Comparison of ENCODE assay signal across 29 cellular contexts in the genomic region with DNA sequence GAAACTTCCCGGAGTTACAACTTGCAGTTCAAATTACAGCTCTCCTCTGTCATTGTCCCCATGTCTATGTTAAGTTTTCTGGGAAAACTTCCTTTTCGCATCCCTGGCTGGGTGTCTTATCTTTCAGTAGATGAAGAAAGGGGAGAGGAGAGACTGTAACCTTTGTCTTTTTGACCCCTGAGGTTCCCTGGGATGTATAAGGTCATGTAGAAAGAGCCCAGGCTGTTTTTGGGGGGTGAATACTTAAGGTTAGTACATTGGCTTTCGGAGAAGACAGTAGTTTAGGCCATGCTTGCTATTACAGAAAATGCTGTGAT. TPM values are rescaled to one million over a fixed set of nuclear protein-coding genes. Genes with fewer than 3 reads are reported as not detected.
DNase-seq lines count a peak whose midpoint lies in the region; ATAC-seq, FAIRE-seq and TF ChIP-seq lines count a peak whose summit lies in the region.
"Had no signal": no experiment of that assay in that cellular context is flagged by ENCODE, and none has a peak within 500 bp of the region (broad histone marks: within the 10 kb centered on the region; RNA-seq: fewer than 3 reads in every experiment).

No MANE protein-coding gene starts in this region.

- no peak overlapping the region for H3K14ac ChIP-seq in H1 (ENCODE audit: insufficient read length)

- peak overlapping the region; percentile 62 to 66; a peak in 3 of 4 replicates for H3K4me2 ChIP-seq in H1 (ENCODE audit: insufficient read depth in 1 of 2, low read depth in 2 of 2, low read length in 2 of 2)

- H2BK12ac ChIP-seq in H1 (ENCODE audit: low read depth, low read length): peak overlapping the region; percentile 89

- H4K91ac ChIP-seq in H1 (replicated peaks; ENCODE audit: insufficient read length, low read length): peak overlapping the region; percentile 75

- FAIRE-seq in H1 (lab: Jason Lieb, UNC): peak; percentile 62

- 0 out of 2 replicates have a peak overlapping the region, but pooled peaks have one; percentile 77 for H2AK5ac ChIP-seq in H1 (ENCODE audit: low read depth, low read length)

- intact Hi-C loops in activated naive CD4-positive, alpha-beta T cell treated with anti-CD3 and anti-CD28 coated beads for 36 hours (cut with micrococcal nuclease): no loop called here

- no peak overlapping the region for H3K4ac ChIP-seq in H1 (replicated peaks; ENCODE audit: insufficient read length, low read depth, low read length)

- DNase-seq in activated naive CD4-positive, alpha-beta T cell treated with anti-CD3 and anti-CD28 coated beads for 36 hours: no peak
- no peak for DNase-seq in activated naive CD4-positive, alpha-beta T cell (lab: John Stamatoyannopoulos, UW)
- DNase-seq in H1 (ENCODE audit: low read depth in 1 of 2, low spot score in 2 of 2) (no peak), mesothelial cell of epicardium (ENCODE audit: low spot score in 2 of 2, unreplicated experiment in 2 of 2) (no peak), immature natural killer cell (no peak), SKM-1 treated with dmso at 0.1 percent for 144 hours (lab: John Stamatoyannopoulos, UW; ENCODE audit: unreplicated experiment) (no peak), NCI-H2107 treated with DMSO at 0.1 percent for 48 hours (lab: John Stamatoyannopoulos, UW; ENCODE audit: unreplicated experiment) (no peak)
- DNase-seq in activated CD8-positive, alpha-beta memory T cell treated with anti-CD3 and anti-CD28 coated beads, Interleukin-2, amount 10 ng/mL, durations not matched to agents 7 days and 5 days: no peak
- DNase-seq: 8988T; activated B cell treated with CpG ODN at 0.5 μM for 24 hours; anterior cingulate cortex; colonic mucosa; DMS153; foreskin fibroblast; head of caudate nucleus; left colon; NCI-H2171 treated with DMSO at 0.1 percent for 48 hours; NCI-H524 treated with DMSO at 0.1 percent for 48 hours; Peyer's patch; posterior cingulate gyrus; right cardiac atrium; SHP77 treated with DMSO at 0.1 percent for 48 hours; spleen; stimulated activated CD4-positive, alpha-beta T cell treated with anti-CD3 and anti-CD28 coated beads, Interleukin-2, amount 100 ng/mL, for 48 hours; SW 1271 had no signal

- no peak for TF ChIP-seq RAD21 in H1 (IDR thresholded peaks at IDR 0.05 in 1 of 2, conservative IDR thresholded peaks at IDR 0.05 in 1 of 2; ENCODE audit: low read depth in 2 of 2, low read length in 2 of 2)

- H3K36me3 Mint-ChIP-seq in activated naive CD4-positive, alpha-beta T cell treated with anti-CD3 and anti-CD28 coated beads for 36 hours (ENCODE audit: low read depth): peaks cover 4% of the 10 kb centered on the region
- H3K36me3 Mint-ChIP-seq in mesothelial cell of epicardium: no peaks in the 10 kb centered on the region
- H3K36me3 Mint-ChIP-seq in immature natural killer cell: no peaks in the 10 kb centered on the region
- H3K36me3 Mint-ChIP-seq in activated CD8-positive, alpha-beta memory T cell treated with anti-CD3 and anti-CD28 coated beads, Interleukin-2, amount 10 ng/mL, durations not matched to agents 7 days and 5 days: peaks cover under 1% of the 10 kb centered on the region
- H3K36me3 Mint-ChIP-seq: memory B cell had no signal

- 30% methylated on average over 3 of the region's 3 CpGs; no CpG with 5 or more reads in 1 of the 2 experiments for WGBS in H1 (ENCODE audit: extremely low coverage in 1 of 2, insufficient coverage in 1 of 2, insufficient read length in 1 of 2, insufficient replicate concordance in 2 of 2, low coverage in 1 of 2, low lambda C conversion rate in 2 of 2, missing lambda C conversion rate in 1 of 2), 2 experiments

- H3K79me2 ChIP-seq in H1 (ENCODE audit: control insufficient read depth in 1 of 2, insufficient read depth in 2 of 2, low read length in 2 of 2): peaks cover 0 to 54% of the 10 kb centered on the region in 2 experiments; a peak in 2 of 4 replicates

- peak overlapping the region; percentile 18; the same call in 1 of the 2 replicates for H2BK5ac ChIP-seq in H1 (ENCODE audit: low read depth, low read length)

- no peak overlapping the region for H3K23ac ChIP-seq in H1 (ENCODE audit: insufficient read length)

- no peaks in the 10 kb centered on the region for H3K9me3 Mint-ChIP-seq in activated naive CD4-positive, alpha-beta T cell treated with anti-CD3 and anti-CD28 coated beads for 36 hours
- H3K9me3 Mint-ChIP-seq in mesothelial cell of epicardium (no peaks in the 10 kb centered on the region), immature natural killer cell (no peaks in the 10 kb centered on the region)
- H3K9me3 Mint-ChIP-seq in activated CD8-positive, alpha-beta memory T cell treated with anti-CD3 and anti-CD28 coated beads, Interleukin-2, amount 10 ng/mL, durations not matched to agents 7 days and 5 days (ENCODE audit: low read depth): no peaks in the 10 kb centered on the region
- H3K9me3 Mint-ChIP-seq: activated B cell treated with CpG ODN at 0.5 μM for 24 hours; activated naive CD4-positive, alpha-beta T cell treated with anti-CD3 and anti-CD28 coated beads, Interleukin-2, amount 50 U/mL, for 72 hours; activated T-helper 1 cell treated with anti-CD3 and anti-CD28 coated beads, Interleukin-12 subunit alpha, Interleukin-12 subunit beta, Interleukin-2, Interleukin-4 antibody, amounts not matched to agents 30 ng/mL and 10 ng/mL and 1 ng/mL, durations not matched to agents 14 hours and 24 hours and 36 hours; memory B cell had no signal

- no peak for TF ChIP-seq EP300 in H1 (IDR thresholded peaks at IDR 0.05; ENCODE audit: borderline replicate concordance in 1 of 2, low read depth in 2 of 2, low read length in 2 of 2)

- H3K4me3 Mint-ChIP-seq in activated naive CD4-positive, alpha-beta T cell treated with anti-CD3 and anti-CD28 coated beads for 36 hours: no peak overlapping the region
- H3K4me3 Mint-ChIP-seq in mesothelial cell of epicardium (no peak overlapping the region), immature natural killer cell (peak overlapping the region in 1 of 5 donors; percentile 47)
- H3K4me3 Mint-ChIP-seq in activated CD8-positive, alpha-beta memory T cell treated with anti-CD3 and anti-CD28 coated beads, Interleukin-2, amount 10 ng/mL, durations not matched to agents 7 days and 5 days: no peak overlapping the region
- H3K4me3 Mint-ChIP-seq: activated B cell treated with CpG ODN at 0.5 μM for 24 hours; activated T-helper 1 cell treated with anti-CD3 and anti-CD28 coated beads, Interleukin-12 subunit alpha, Interleukin-12 subunit beta, Interleukin-2, Interleukin-4 antibody, amounts not matched to agents 30 ng/mL and 10 ng/mL and 1 ng/mL, durations not matched to agents 14 hours and 24 hours and 36 hours; memory B cell had no signal

- no peak overlapping the region for H4K8ac ChIP-seq in H1 (ENCODE audit: extremely low read depth, insufficient read depth, low read length)

- CTCF ChIA-PET in activated naive CD4-positive, alpha-beta T cell treated with anti-CD3 and anti-CD28 coated beads for 36 hours (lab: Charles Lee): no interaction called here
- CTCF ChIA-PET in H1 (lab: Charles Lee; ENCODE audit: partially characterized antibody): interaction anchor here (1.2 to 1.6 kb wide), 2 partner anchors 10 to 594 kb away, joined by 4 read pairs; no protein-coding TSS in a partner anchor
- CTCF ChIA-PET in activated CD8-positive, alpha-beta memory T cell treated with anti-CD3 and anti-CD28 coated beads, Interleukin-2, amount 10 ng/mL, durations not matched to agents 7 days and 5 days (lab: Charles Lee): no interaction called here

- no peak overlapping the region for H2BK120ac ChIP-seq in H1 (replicated peaks; ENCODE audit: low read depth, low read length)

- H3K23me2 ChIP-seq in H1 (ENCODE audit: low read depth, low read length): peaks cover 4% of the 10 kb centered on the region; the same call in 1 of the 2 replicates

- H3K9ac ChIP-seq in H1 (replicated peaks in 1 of 4; ENCODE audit: extremely low read depth in 1 of 4, low read depth in 3 of 4, low read length in 3 of 4): peak overlapping the region in 1 of 4 experiments; percentile 10; a peak in 1 of 7 replicates

- H3K9me3 ChIP-seq in H1 (ENCODE audit: insufficient read depth in 2 of 2, low read depth in 1 of 2, low read length in 1 of 2): no peaks in the 10 kb centered on the region
- H3K9me3 ChIP-seq: colonic mucosa, Peyer's patch, spleen had no signal

- H4K20me1 ChIP-seq in H1 (replicated peaks in 1 of 2; ENCODE audit: control insufficient read depth in 1 of 2, insufficient read depth in 2 of 2, low read length in 2 of 2): no peaks in the 10 kb centered on the region

- H3K56ac ChIP-seq in H1 (replicated peaks; ENCODE audit: insufficient read length, low read depth, low read length): no peak overlapping the region

- no peak for TF ChIP-seq POLR2A in H1 (IDR thresholded peaks at IDR 0.05; ENCODE audit: control extremely low read depth in 1 of 2, low read depth in 2 of 2, low read length in 2 of 2)

- no peaks in the 10 kb centered on the region for H3K79me1 ChIP-seq in H1 (ENCODE audit: low read depth, low read length)

- no peak overlapping the region for H3K27ac ChIP-seq in H1 (ENCODE audit: low read depth, low read length)
- H3K27ac ChIP-seq: colonic mucosa, spleen had no signal

- H3K27ac Mint-ChIP-seq in activated naive CD4-positive, alpha-beta T cell treated with anti-CD3 and anti-CD28 coated beads for 36 hours: peak overlapping the region; percentile 28
- H3K27ac Mint-ChIP-seq in mesothelial cell of epicardium (peak overlapping the region; percentile 25), immature natural killer cell (peak overlapping the region in 2 of 6 donors; percentile 26 to 83)
- H3K27ac Mint-ChIP-seq in activated CD8-positive, alpha-beta memory T cell treated with anti-CD3 and anti-CD28 coated beads, Interleukin-2, amount 10 ng/mL, durations not matched to agents 7 days and 5 days: no peak overlapping the region
- H3K27ac Mint-ChIP-seq: activated B cell treated with CpG ODN at 0.5 μM for 24 hours; activated T-helper 1 cell treated with anti-CD3 and anti-CD28 coated beads, Interleukin-12 subunit alpha, Interleukin-12 subunit beta, Interleukin-2, Interleukin-4 antibody, amounts not matched to agents 30 ng/mL and 10 ng/mL and 1 ng/mL, durations not matched to agents 14 hours and 24 hours and 36 hours; memory B cell had no signal

- no peak overlapping the region for H4K5ac ChIP-seq in H1 (ENCODE audit: insufficient read length, low read depth, low read length)

- peak overlapping the region in 1 of 4 experiments; percentile 43; a peak in 2 of 8 replicates for H3K4me3 ChIP-seq in H1 (ENCODE audit: extremely low read depth in 1 of 4, insufficient read depth in 2 of 4, low read depth in 3 of 4, low read length in 4 of 4)
- H3K4me3 ChIP-seq: colonic mucosa, Peyer's patch, spleen had no signal

- no peaks in the 10 kb centered on the region for H3K27me3 Mint-ChIP-seq in activated naive CD4-positive, alpha-beta T cell treated with anti-CD3 and anti-CD28 coated beads for 36 hours (ENCODE audit: low read depth)
- H3K27me3 Mint-ChIP-seq in mesothelial cell of epicardium (ENCODE audit: low read depth) (peaks cover 6% of the 10 kb centered on the region), immature natural killer cell (ENCODE audit: low read depth in 3 of 3) (peaks cover 0 to 3% (median 2%) of the 10 kb centered on the region in 3 donors)
- no peaks in the 10 kb centered on the region for H3K27me3 Mint-ChIP-seq in activated CD8-positive, alpha-beta memory T cell treated with anti-CD3 and anti-CD28 coated beads, Interleukin-2, amount 10 ng/mL, durations not matched to agents 7 days and 5 days
- H3K27me3 Mint-ChIP-seq: activated B cell treated with CpG ODN at 0.5 μM for 24 hours had no signal

- H3K4me1 ChIP-seq in H1 (replicated peaks in 1 of 4; ENCODE audit: control insufficient read depth in 3 of 4, insufficient read depth in 4 of 4, low read length in 3 of 4): peaks cover 15 to 30% (median 24%) of the 10 kb centered on the region in 4 experiments
- H3K4me1 ChIP-seq: colonic mucosa, Peyer's patch had no signal

- no peak overlapping the region for H2BK15ac ChIP-seq in H1 (ENCODE audit: low read length)

- H3K18ac ChIP-seq in H1 (ENCODE audit: extremely low read depth, low read length): peak overlapping the region; percentile 80

- no peak overlapping the region for H2AFZ ChIP-seq in H1 (ENCODE audit: low read length)

- peak overlapping the region; percentile 94; the same call in 1 of the 2 replicates for H2BK20ac ChIP-seq in H1 (ENCODE audit: low read length)

- TF ChIP-seq CTCF in H1 (IDR thresholded peaks at IDR 0.05; ENCODE audit: control extremely low read depth in 1 of 3, insufficient read depth in 1 of 3, low read depth in 1 of 3, low read length in 3 of 3) (no peak), mesothelial cell of epicardium (IDR thresholded peaks at IDR 0.05; ENCODE audit: unreplicated experiment) (no peak)

- peaks cover 0 to 1% (median 0%) of the 10 kb centered on the region in 4 experiments; a peak in 4 of 7 replicates for H3K27me3 ChIP-seq in H1 (replicated peaks in 1 of 4; ENCODE audit: control insufficient read depth in 3 of 4, extremely low read depth in 1 of 4, insufficient read depth in 3 of 4, low read length in 3 of 4)
- H3K27me3 ChIP-seq: colonic mucosa, Peyer's patch, spleen had no signal

- H3K4me1 Mint-ChIP-seq in activated naive CD4-positive, alpha-beta T cell treated with anti-CD3 and anti-CD28 coated beads for 36 hours (ENCODE audit: low read depth): peaks cover 90% of the 10 kb centered on the region
- peaks cover 8% of the 10 kb centered on the region for H3K4me1 Mint-ChIP-seq in mesothelial cell of epicardium
- peaks cover 83 to 99% of the 10 kb centered on the region in 2 donors for H3K4me1 Mint-ChIP-seq in immature natural killer cell
- H3K4me1 Mint-ChIP-seq in activated CD8-positive, alpha-beta memory T cell treated with anti-CD3 and anti-CD28 coated beads, Interleukin-2, amount 10 ng/mL, durations not matched to agents 7 days and 5 days: peaks cover 32% of the 10 kb centered on the region
- H3K4me1 Mint-ChIP-seq: memory B cell had no signal

- POLR2A ChIA-PET in H1 (lab: Charles Lee; ENCODE audit: partially characterized antibody): interaction anchor here (0.7 to 2.1 kb wide), 5 partner anchors 14 to 31 kb away, joined by 3 to 9 read pairs (median 3); a partner anchor contains a TSS

- ATAC-seq in activated CD8-positive, alpha-beta memory T cell treated with anti-CD3 and anti-CD28 coated beads, Interleukin-2, amount 10 ng/mL, durations not matched to agents 7 days and 5 days: no peak
- ATAC-seq: activated naive CD4-positive, alpha-beta T cell treated with anti-CD3 and anti-CD28 coated beads, Interleukin-2, amount 50 U/mL, for 72 hours; esophagus mucosa; left colon; right cardiac atrium had no signal

- no peaks in the 10 kb centered on the region for H3K36me3 ChIP-seq in H1 (ENCODE audit: control insufficient read depth in 2 of 4, insufficient read depth in 4 of 4, low read length in 3 of 4)
- H3K36me3 ChIP-seq: colonic mucosa, Peyer's patch, spleen had no signal

RNA-seq across cellular contexts. Expression of a gene that starts 31.1 kb away (rescaled TPM):
- total RNA-seq in activated naive CD4-positive, alpha-beta T cell treated with anti-CD3 and anti-CD28 coated beads for 36 hours: 10 to 100 TPM; 23.2 to 26.0 TPM
- total RNA-seq in H1 (2021; fragmentation: NEBNext Ultra II Directional; extraction: Animal tissue kit (Norgen Biotek cat#: 25700)): 14.0 and 14.4 TPM in 2 replicates
- polyA plus RNA-seq in H1 (2011; rRNA removed) (4.7 and 6.1 TPM in 2 replicates), immature natural killer cell (10 to 100 TPM in 1 of 3 donors, 1 to 10 TPM in 2; 6.6 to 14.2 (median 9.0) TPM)
- 5.6 TPM for polyA plus RNA-seq in H1 (2011; cell fraction: cytosol; rRNA removed)
- 7.2 TPM for polyA plus RNA-seq in H1 (2011; cell fraction: nucleus; rRNA removed)
- polyA plus RNA-seq in H1 (2012, experiment 1 of 2): 6.1 to 7.0 TPM (median 6.9 TPM) in 4 replicates
- polyA plus RNA-seq in H1 (2012, experiment 2 of 2): 2.1 TPM
- 6.1 TPM for polyA plus RNA-seq in H1 (2013, experiment 1 of 2)
- polyA plus RNA-seq in H1 (2013, experiment 2 of 2): 6.8 TPM
- 11.3 and 12.4 TPM in 2 replicates for polyA minus RNA-seq in H1 (2011; rRNA and poly(A)+ RNA removed)
- 14.5 TPM for polyA minus RNA-seq in H1 (2011; cell fraction: cytosol; rRNA and poly(A)+ RNA removed)
- 23.0 TPM for polyA minus RNA-seq in H1 (2011; cell fraction: nucleus; rRNA and poly(A)+ RNA removed)
- total RNA-seq in mesothelial cell of epicardium: 8.7 to 9.8 TPM (median 8.7 TPM) in 3 replicates
- 10 to 100 TPM in 1 of 2 experiments, 1 to 10 TPM in 1; 6.9 to 24.9 TPM for total RNA-seq in activated CD8-positive, alpha-beta memory T cell treated with anti-CD3 and anti-CD28 coated beads, Interleukin-2, amount 10 ng/mL, durations not matched to agents 7 days and 5 days
